ENCODE assay signal across 8 cellular contexts in the genomic region with DNA sequence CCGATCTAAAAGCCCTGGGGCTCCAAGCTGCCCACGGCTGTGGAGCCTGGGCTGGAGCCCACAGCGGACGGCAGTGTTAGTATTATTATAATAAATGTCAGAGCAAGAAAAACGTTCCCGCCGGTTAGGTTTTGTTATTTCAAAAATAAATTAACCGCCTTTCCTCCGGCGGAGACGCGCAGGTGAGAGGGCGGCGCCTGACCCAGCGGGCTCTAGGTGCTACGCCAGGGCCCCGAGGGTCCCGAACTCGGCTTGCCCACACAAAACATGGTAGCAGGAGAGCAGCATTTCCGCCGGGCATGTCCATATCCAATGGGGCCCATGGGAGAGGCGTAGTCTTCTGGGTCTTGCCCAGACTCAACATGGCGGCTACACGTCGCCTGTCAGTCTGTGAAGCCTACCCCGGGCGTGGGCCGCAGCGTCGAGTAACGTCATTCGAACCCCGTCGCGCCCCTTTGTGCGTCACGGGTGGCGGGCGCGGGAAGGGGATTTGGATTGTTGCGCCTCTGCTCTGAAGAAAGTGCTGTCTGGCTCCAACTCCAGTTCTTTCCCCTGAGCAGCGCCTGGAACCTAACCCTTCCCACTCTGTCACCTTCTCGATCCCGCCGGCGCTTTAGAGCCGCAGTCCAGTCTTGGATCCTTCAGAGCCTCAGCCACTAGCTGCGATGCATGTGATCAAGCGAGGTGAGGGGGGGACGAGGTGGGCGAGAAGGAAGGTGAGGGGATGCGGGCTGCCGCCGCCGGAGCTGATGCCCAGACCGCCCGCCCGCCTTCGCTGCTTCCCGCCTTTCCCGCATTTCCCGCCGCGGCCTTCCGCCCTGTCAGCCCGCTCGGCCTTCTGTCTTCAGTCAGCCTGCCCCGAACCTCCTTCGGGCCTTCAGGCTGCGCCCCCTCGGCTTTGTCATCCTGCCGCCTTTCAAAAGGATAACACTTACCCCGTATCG. TPM values are rescaled to one million over a fixed set of nuclear protein-coding genes. Genes with fewer than 3 reads are reported as not detected.
DNase-seq lines count a peak whose midpoint lies in the region; ATAC-seq and TF ChIP-seq lines count a peak whose summit lies in the region.

A gene (plus strand): TSS at position 452 of the 944 bp plus-strand sequence. CDS start 214 bp downstream, at position 666.

- H3K36me3 Mint-ChIP-seq in activated T-cell treated with anti-CD3 and anti-CD28 coated beads, Interleukin-2, amount 50 U/mL, for 4 hours (ENCODE audit: insufficient read depth), result peaks cover 10% of the 10 kb centered on the region

- peak; percentile 98 for DNase-seq in DMS53 (lab: John Stamatoyannopoulos, UW)
- DNase-seq in KG1 (lab: John Stamatoyannopoulos, UW), result peak; percentile 92
- peak; percentile 89 for DNase-seq in Panc1 (ENCODE audit: low read depth, low spot score)
- peak; percentile 91 for DNase-seq in activated T-cell treated with anti-CD3 and anti-CD28 coated beads, Interleukin-2, amount 50 U/mL, for 4 hours
- DNase-seq in stimulated activated CD8-positive, alpha-beta memory T cell treated with anti-CD3 and anti-CD28 coated beads, Interleukin-7, amount 100 ng/mL, for 1 hour (ENCODE audit: low read depth in 2 of 2), result peak; percentile 84 to 86

- H3K9ac ChIP-seq in mucosa of stomach (ENCODE audit: low read length), result peak within 1 kb of the TSS; percentile 97

- H3K4me3 Mint-ChIP-seq in activated T-cell treated with anti-CD3 and anti-CD28 coated beads, Interleukin-2, amount 50 U/mL, for 4 hours, result peak within 1 kb of the TSS; percentile 98

- no TSS peak for BruUV-seq in Panc1 (replicated peaks; lab: Mats Ljungman, UMichigan)

- H3K36me3 ChIP-seq in Panc1 (ENCODE audit: control insufficient read depth, insufficient read depth, low read length) (no peaks in the 10 kb centered on the region), esophagus (ENCODE audit: control insufficient read depth in 2 of 2, insufficient read depth in 2 of 2, low read length in 1 of 2) (peaks cover 0 to 10% of the 10 kb centered on the region in 2 donors), mucosa of stomach (ENCODE audit: control insufficient read depth, insufficient read depth, low read length) (peaks cover 4% of the 10 kb centered on the region)

- ATAC-seq in GM21723 (IDR thresholded peaks at IDR 0.05; ENCODE audit: unreplicated experiment) (peak; percentile 92), Panc1 (peak; percentile 99)
- ATAC-seq in activated T-cell treated with anti-CD3 and anti-CD28 coated beads, Interleukin-2, amount 50 U/mL, for 4 hours, result peak; percentile 95

- peak within 1 kb of the TSS; percentile 64 to 88 for H3K4me3 ChIP-seq in Panc1 (ENCODE audit: low read depth in 2 of 2, low read length in 2 of 2)
- H3K4me3 ChIP-seq in esophagus (ENCODE audit: low read depth in 1 of 2, low read length in 2 of 2), result peak within 1 kb of the TSS; percentile 66 to 88
- H3K4me3 ChIP-seq in mucosa of stomach (ENCODE audit: low read length), result peak within 1 kb of the TSS; percentile 89

- POLR2A ChIA-PET in Panc1 (lab: Charles Lee), result interaction anchor here (0.6 kb wide), 1 partner anchor 21 kb away, joined by 11 read pairs; no protein-coding TSS in a partner anchor

- peaks cover 3% of the 10 kb centered on the region; the same call in 1 of the 2 replicates for H3K4me1 ChIP-seq in Panc1 (ENCODE audit: control insufficient read depth, insufficient read depth, low read length)
- peaks cover 0 to 2% of the 10 kb centered on the region in 2 donors for H3K4me1 ChIP-seq in esophagus (ENCODE audit: control insufficient read depth in 2 of 2, insufficient read depth in 2 of 2, low read length in 1 of 2)
- peaks cover 17% of the 10 kb centered on the region for H3K4me1 ChIP-seq in mucosa of stomach (ENCODE audit: control insufficient read depth, insufficient read depth, low read length)

- H3K27me3 Mint-ChIP-seq in activated T-cell treated with anti-CD3 and anti-CD28 coated beads, Interleukin-2, amount 50 U/mL, for 4 hours (ENCODE audit: low read depth), result no peaks in the 10 kb centered on the region

- CTCF ChIA-PET in Panc1 (lab: Charles Lee), result interaction anchor here (1.3 kb wide), 1 partner anchor 245 kb away, joined by 3 read pairs; no protein-coding TSS in a partner anchor

- no peaks in the 10 kb centered on the region for H3K27me3 ChIP-seq in Panc1 (ENCODE audit: control insufficient read depth, insufficient read depth, low read length)
- no peaks in the 10 kb centered on the region for H3K27me3 ChIP-seq in esophagus (ENCODE audit: control insufficient read depth in 1 of 2, insufficient read depth in 2 of 2, low read length in 2 of 2)
- H3K27me3 ChIP-seq in mucosa of stomach (ENCODE audit: control insufficient read depth, insufficient read depth, low read length), result no peaks in the 10 kb centered on the region

- in situ Hi-C loops in Panc1 (cut with HindIII; ENCODE audit: low pct_unique_long_range_greater_than_20kb, low sequenced_read_pairs), result no loop called here

- intact Hi-C loops in Panc1 (cut with micrococcal nuclease; ENCODE audit: unreplicated experiment), result no loop called here

- no peaks in the 10 kb centered on the region for H3K9me3 Mint-ChIP-seq in activated T-cell treated with anti-CD3 and anti-CD28 coated beads, Interleukin-2, amount 50 U/mL, for 4 hours

- peak within 1 kb of the TSS; percentile 96 for H3K27ac ChIP-seq in Panc1 (ENCODE audit: low read length)
- peak within 1 kb of the TSS; percentile 93 to 99 for H3K27ac ChIP-seq in esophagus (ENCODE audit: low read depth in 2 of 2, low read length in 1 of 2)

- WGBS in esophagus, 2 donors, result 0% methylated on average over 65 to 74 of the region's 74 CpGs

- no peaks in the 10 kb centered on the region for H3K9me3 ChIP-seq in Panc1 (ENCODE audit: control insufficient read depth, insufficient read depth, low read depth, low read length)
- no peaks in the 10 kb centered on the region for H3K9me3 ChIP-seq in esophagus (ENCODE audit: control insufficient read depth in 2 of 2, insufficient read depth in 1 of 2, low read depth in 1 of 2, low read length in 1 of 2)
- no peaks in the 10 kb centered on the region for H3K9me3 ChIP-seq in mucosa of stomach (ENCODE audit: control insufficient read depth, low read length)

- no peak for TF ChIP-seq CTCF in Panc1 (IDR thresholded peaks at IDR 0.05)

- H3K4me1 Mint-ChIP-seq in activated T-cell treated with anti-CD3 and anti-CD28 coated beads, Interleukin-2, amount 50 U/mL, for 4 hours (ENCODE audit: low read depth), result peaks cover 71% of the 10 kb centered on the region

RNA-seq across cellular contexts. Expression of the gene that starts here (rescaled TPM):
- total RNA-seq in Panc1 (2021; ENCODE audit: unreplicated experiment), result 143 TPM
- 40.8 TPM for polyA plus RNA-seq in Panc1 (2012; ENCODE audit: insufficient read length)
- total RNA-seq in activated T-cell treated with anti-CD3 and anti-CD28 coated beads, Interleukin-2, amount 50 U/mL, for 4 hours, result 100 to 1,000 TPM; 107 to 147 (median 118) TPM
- polyA plus RNA-seq in esophagus, result 10 to 100 TPM in 1 of 2 donors, 1 to 10 TPM in 1; 9.2 to 33.5 TPM

Comparison
In these comparisons a context has a peak if more than half of its experiments do, and no peak if none do; other contexts are left out.
1. Peak in every context shown above with its lines: DNase-seq, ATAC-seq, H3K4me3 ChIP-seq and H3K27ac ChIP-seq.